Comparison of ENCODE assay signal across 9 cellular contexts in genomic region chrX:30060718-30061117, GRCh38.
A peak's percentile ranks its signal among the peaks of the same experiment; 100 is the strongest.
DNase-seq lines count a peak whose midpoint lies in the region; ATAC-seq, FAIRE-seq and TF ChIP-seq lines count a peak whose summit lies in the region.
"Had no signal": no experiment of that assay in that cellular context is flagged by ENCODE, and none has a peak within 500 bp of the region (broad histone marks: within the 10 kb centered on the region; RNA-seq: fewer than 3 reads in every experiment).

No MANE protein-coding gene starts in this region.

- TF ChIP-seq RAD21 in HepG2 (CRISPR knock-in tag; IDR thresholded peaks at IDR 0.05), result no peak

- no peaks in the 10 kb centered on the region for H3K9me3 ChIP-seq in HepG2 (ENCODE audit: low read length)

- no peak for TF ChIP-seq EP300 in HepG2 (IDR thresholded peaks at IDR 0.05; ENCODE audit: low read depth in 2 of 2, low read length in 2 of 2)
- TF ChIP-seq EP300 in HepG2 (CRISPR knock-in tag; IDR thresholded peaks at IDR 0.05; ENCODE audit: borderline replicate concordance), result no peak

- H3K4me1 ChIP-seq in HepG2 (ENCODE audit: insufficient read depth, low read length), result no peaks in the 10 kb centered on the region

- TF ChIP-seq CTCF in HFF-Myc (IDR thresholded peaks at IDR 0.05; ENCODE audit: low read depth, low read length, missing control alignments), result peak; percentile 42
- peak; percentile 59 for TF ChIP-seq CTCF in WI38 (IDR thresholded peaks at IDR 0.05; ENCODE audit: low read depth, low read length)
- TF ChIP-seq CTCF in HepG2 (CRISPR knock-in tag; IDR thresholded peaks at IDR 0.05), result peak; percentile 26; the same call in 1 of the 2 replicates

- no peaks in the 10 kb centered on the region for H3K36me3 ChIP-seq in HepG2 (replicated peaks in 1 of 2; ENCODE audit: control insufficient read depth in 1 of 2, insufficient read depth in 2 of 2, low read length in 2 of 2)

- no peak overlapping the region for H2AFZ ChIP-seq in HepG2 (ENCODE audit: low read length)

- no peak for FAIRE-seq in HepG2 (lab: Jason Lieb, UNC)

- intact Hi-C loops in HepG2 (cut with micrococcal nuclease; ENCODE audit: unreplicated experiment), result no loop called here

- TF ChIP-seq POLR2A in HepG2 (IDR thresholded peaks at IDR 0.05; ENCODE audit: insufficient read depth in 1 of 2, low read depth in 2 of 2, low read length in 2 of 2), result no peak

- no peak overlapping the region for H3K27ac ChIP-seq in HepG2 (ENCODE audit: extremely low read length, insufficient read depth, low read length)

- CTCF ChIA-PET in HepG2 (lab: Yijun Ruan, JAX; ENCODE audit: low intra/inter-chr PET ratio, low total read pairs), result no interaction called here

- ATAC-seq in HepG2 (peak; percentile 54; the same call in 2 of the 3 replicates), esophagus mucosa (no peak), GM19452 (IDR thresholded peaks at IDR 0.05; ENCODE audit: unreplicated experiment) (no peak)

- H3K27me3 ChIP-seq in HepG2 (ENCODE audit: control insufficient read depth in 1 of 2, insufficient read depth in 2 of 2, low read length in 2 of 2), result no peaks in the 10 kb centered on the region

- DNase-seq in ELR (ENCODE audit: low read depth) (peak; percentile 15), HFF-Myc (ENCODE audit: extremely low read depth, low read depth) (no peak), HepG2 (ENCODE audit: low spot score) (no peak), EL (no peak)
- DNase-seq in activated naive CD4-positive, alpha-beta T cell treated with anti-CD3 and anti-CD28 coated beads, Interleukin-2, amount 50 U/mL, for 16 hours, result no peak
- DNase-seq: midbrain had no signal

- no peak overlapping the region for H3K4me2 ChIP-seq in HepG2 (ENCODE audit: low read depth, low read length)

- H3K9ac ChIP-seq in HepG2 (ENCODE audit: insufficient read depth, low read depth, low read length), result no peak overlapping the region

- POLR2A ChIA-PET in HepG2 (lab: Yijun Ruan, JAX), result no interaction called here

- no peaks in the 10 kb centered on the region for H4K20me1 ChIP-seq in HepG2 (ENCODE audit: insufficient read depth, low read length)

- H3K4me3 ChIP-seq in HFF-Myc (replicated peaks; ENCODE audit: low read depth, low read length) (no peak overlapping the region), WI38 (ENCODE audit: low read depth, low read length) (no peak overlapping the region), HepG2 (replicated peaks in 1 of 3; ENCODE audit: insufficient read depth in 1 of 3, low read depth in 2 of 3, low read length in 3 of 3) (no peak overlapping the region)

- in situ Hi-C loops in HepG2 (cut with HindIII; ENCODE audit: extremely low pct_ligation_motif_present, low pct_unique_long_range_greater_than_20kb), result no loop called here

- BruUV-seq in HepG2 (replicated peaks; lab: Mats Ljungman, UMichigan), result no TSS peak

- WGBS in HepG2 (ENCODE audit: low lambda C conversion rate), result 0% methylated on average over 2 of the region's 2 CpGs

- no peaks in the 10 kb centered on the region for H3K79me2 ChIP-seq in HepG2 (ENCODE audit: insufficient read depth, low read length)

TF ChIP-seq in HepG2, 621 proteins besides CTCF, POLR2A, EP300 and RAD21:
- TF ChIP-seq ZNF674 (CRISPR knock-in tag; IDR thresholded peaks at IDR 0.05; ENCODE audit: low read depth) (no peak), STAG1 (CRISPR knock-in tag; IDR thresholded peaks at IDR 0.05) (peak; percentile 41)
TF ChIP-seq in HepG2: peak in this region for 1.
